8 cellular contexts compared by ENCODE assay signal in the genomic region with DNA sequence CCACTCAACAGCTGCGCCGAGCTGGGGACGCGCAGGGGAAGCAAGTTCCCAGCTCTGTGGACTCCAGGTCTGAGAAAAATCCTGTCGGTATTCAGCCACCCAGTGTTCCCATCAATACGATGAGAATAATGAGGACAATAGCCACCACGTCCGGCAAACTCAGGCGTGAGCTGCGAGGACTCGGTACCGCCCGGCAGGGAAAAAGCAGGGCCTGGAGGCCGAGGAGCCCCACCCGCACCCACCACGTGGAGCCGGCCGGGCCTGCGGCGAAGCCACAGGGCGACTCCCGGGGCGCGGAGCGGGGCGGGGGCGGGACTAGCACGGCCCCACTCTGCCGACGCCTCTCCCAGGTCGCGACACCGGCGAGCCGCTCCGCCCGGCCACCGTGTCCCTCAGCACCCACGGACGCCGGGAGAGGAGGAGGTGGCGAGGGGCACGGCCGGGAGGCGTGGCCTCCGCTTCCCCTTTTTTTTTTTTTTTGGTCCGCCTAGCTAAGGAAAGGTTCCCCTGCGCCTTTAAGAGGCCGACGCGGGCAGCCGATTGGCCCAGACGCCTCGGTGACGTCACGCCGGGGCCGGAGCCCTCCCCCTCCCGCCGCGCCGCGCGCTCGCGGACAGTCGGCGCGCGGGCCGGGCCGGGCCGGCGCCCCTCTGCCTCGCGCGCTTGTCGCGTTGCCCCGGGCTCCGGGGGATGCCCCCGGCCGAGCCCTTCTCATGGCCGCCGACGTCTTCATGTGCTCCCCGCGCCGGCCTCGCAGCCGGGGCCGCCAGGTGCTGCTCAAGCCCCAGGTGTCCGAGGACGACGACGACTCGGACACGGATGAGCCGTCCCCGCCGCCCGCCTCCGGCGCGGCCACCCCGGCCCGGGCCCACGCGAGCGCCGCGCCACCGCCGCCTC. TPM values are rescaled to one million over a fixed set of nuclear protein-coding genes. Genes with fewer than 3 reads are reported as not detected.
DNase-seq lines count a peak whose midpoint lies in the region; ATAC-seq and TF ChIP-seq lines count a peak whose summit lies in the region.

A gene with protein sequence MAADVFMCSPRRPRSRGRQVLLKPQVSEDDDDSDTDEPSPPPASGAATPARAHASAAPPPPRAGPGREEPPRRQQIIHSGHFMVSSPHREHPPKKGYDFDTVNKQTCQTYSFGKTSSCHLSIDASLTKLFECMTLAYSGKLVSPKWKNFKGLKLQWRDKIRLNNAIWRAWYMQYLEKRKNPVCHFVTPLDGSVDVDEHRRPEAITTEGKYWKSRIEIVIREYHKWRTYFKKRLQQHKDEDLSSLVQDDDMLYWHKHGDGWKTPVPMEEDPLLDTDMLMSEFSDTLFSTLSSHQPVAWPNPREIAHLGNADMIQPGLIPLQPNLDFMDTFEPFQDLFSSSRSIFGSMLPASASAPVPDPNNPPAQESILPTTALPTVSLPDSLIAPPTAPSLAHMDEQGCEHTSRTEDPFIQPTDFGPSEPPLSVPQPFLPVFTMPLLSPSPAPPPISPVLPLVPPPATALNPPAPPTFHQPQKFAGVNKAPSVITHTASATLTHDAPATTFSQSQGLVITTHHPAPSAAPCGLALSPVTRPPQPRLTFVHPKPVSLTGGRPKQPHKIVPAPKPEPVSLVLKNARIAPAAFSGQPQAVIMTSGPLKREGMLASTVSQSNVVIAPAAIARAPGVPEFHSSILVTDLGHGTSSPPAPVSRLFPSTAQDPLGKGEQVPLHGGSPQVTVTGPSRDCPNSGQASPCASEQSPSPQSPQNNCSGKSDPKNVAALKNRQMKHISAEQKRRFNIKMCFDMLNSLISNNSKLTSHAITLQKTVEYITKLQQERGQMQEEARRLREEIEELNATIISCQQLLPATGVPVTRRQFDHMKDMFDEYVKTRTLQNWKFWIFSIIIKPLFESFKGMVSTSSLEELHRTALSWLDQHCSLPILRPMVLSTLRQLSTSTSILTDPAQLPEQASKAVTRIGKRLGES (plus strand): TSS at position 616 of the 897 bp plus-strand sequence. CDS start 98 bp downstream, at position 714.

- intact Hi-C loops in aorta (cut with DNase I), result no loop called here

- H3K27me3 ChIP-seq in right atrium auricular region (no peaks in the 10 kb centered on the region), rectal smooth muscle tissue (ENCODE audit: control insufficient read depth, insufficient read depth, low read length) (no peaks in the 10 kb centered on the region), aorta (ENCODE audit: control insufficient read depth in 1 of 2, insufficient read depth in 2 of 2, low read length in 1 of 2) (no peaks in the 10 kb centered on the region)

- ATAC-seq in HG02884 (IDR thresholded peaks at IDR 0.05; ENCODE audit: unreplicated experiment), result peak; percentile 79
- peak; percentile 95 for ATAC-seq in aorta (ENCODE audit: low FRiP score)

- peak within 1 kb of the TSS; percentile 64 to 74 for H3K4me3 ChIP-seq in right atrium auricular region
- H3K4me3 ChIP-seq in rectal smooth muscle tissue (ENCODE audit: low read length), result peak within 1 kb of the TSS; percentile 77
- H3K4me3 ChIP-seq in aorta (ENCODE audit: low read length in 2 of 2), result peak within 1 kb of the TSS; percentile 74 to 85

- 1% methylated on average over 82 to 114 of the region's 114 CpGs for WGBS in aorta, 2 donors

- H3K27ac ChIP-seq in angular gyrus (ENCODE audit: low read depth, low read length) (peak within 1 kb of the TSS; percentile 26), right atrium auricular region (peak within 1 kb of the TSS; percentile 81 to 85), rectal smooth muscle tissue (ENCODE audit: low read depth, low read length) (peak within 1 kb of the TSS; percentile 78), aorta (ENCODE audit: low read depth in 1 of 2, low read length in 2 of 2) (peak within 1 kb of the TSS; percentile 36 to 70)

- no peak for TF ChIP-seq CTCF in right atrium auricular region (IDR thresholded peaks at IDR 0.05)

- H3K9ac ChIP-seq in rectal smooth muscle tissue (ENCODE audit: low read length), result peak within 1 kb of the TSS; percentile 79

- peaks cover 0 to 48% of the 10 kb centered on the region in 2 donors for H3K4me1 ChIP-seq in right atrium auricular region
- H3K4me1 ChIP-seq in rectal smooth muscle tissue (ENCODE audit: control insufficient read depth, insufficient read depth, low read length), result peaks cover 17% of the 10 kb centered on the region
- H3K4me1 ChIP-seq in aorta (ENCODE audit: control insufficient read depth in 1 of 2, insufficient read depth in 2 of 2, low read length in 2 of 2), result no peaks in the 10 kb centered on the region

- DNase-seq in NCI-H1694 treated with DMSO at 0.1 percent for 48 hours (lab: John Stamatoyannopoulos, UW) (peak; percentile 43), T-helper 2 cell (peak; percentile 79 to 92 (median 80)), right atrium auricular region (ENCODE audit: low spot score) (peak; percentile 95), aorta (peak; percentile 97 to 98)

- H3K36me3 ChIP-seq in right atrium auricular region, result no peaks in the 10 kb centered on the region
- no peaks in the 10 kb centered on the region for H3K36me3 ChIP-seq in rectal smooth muscle tissue (ENCODE audit: control insufficient read depth, insufficient read depth, low read length)
- no peaks in the 10 kb centered on the region for H3K36me3 ChIP-seq in aorta (ENCODE audit: control insufficient read depth in 1 of 2, insufficient read depth in 2 of 2, low read length in 1 of 2)

- peak; percentile 94 for TF ChIP-seq POLR2A in GM15510 (IDR thresholded peaks at IDR 0.05; ENCODE audit: borderline replicate concordance, extremely low read depth, insufficient read length)

- H3K9me3 ChIP-seq in right atrium auricular region, result no peaks in the 10 kb centered on the region
- no peaks in the 10 kb centered on the region for H3K9me3 ChIP-seq in aorta (ENCODE audit: control insufficient read depth, low read length)

RNA-seq across cellular contexts. Expression of the gene that starts here (rescaled TPM):
- 10 to 100 TPM; 14.2 to 24.1 TPM for total RNA-seq in right atrium auricular region
- 10 to 100 TPM; 49.8 to 65.1 TPM for total RNA-seq in aorta
- 10 to 100 TPM; 10.3 to 39.0 TPM for polyA plus RNA-seq in aorta

Comparison
In these comparisons a context has a peak if more than half of its experiments do, and no peak if none do; other contexts are left out.
1. Peak in every context shown above with its lines: DNase-seq, ATAC-seq, H3K4me3 ChIP-seq and H3K27ac ChIP-seq.
2. DNase-seq: peak in every context shown above with its lines; median percentile 98 in aorta; 95 in right atrium auricular region; 80 in T-helper 2 cell; 43 in NCI-H1694 treated with DMSO at 0.1 percent for 48 hours.
3. H3K27ac ChIP-seq: peak in every context shown above with its lines; median percentile 83 in right atrium auricular region; 78 in rectal smooth muscle tissue; 53 in aorta; 26 in angular gyrus.